In the genomic region with DNA sequence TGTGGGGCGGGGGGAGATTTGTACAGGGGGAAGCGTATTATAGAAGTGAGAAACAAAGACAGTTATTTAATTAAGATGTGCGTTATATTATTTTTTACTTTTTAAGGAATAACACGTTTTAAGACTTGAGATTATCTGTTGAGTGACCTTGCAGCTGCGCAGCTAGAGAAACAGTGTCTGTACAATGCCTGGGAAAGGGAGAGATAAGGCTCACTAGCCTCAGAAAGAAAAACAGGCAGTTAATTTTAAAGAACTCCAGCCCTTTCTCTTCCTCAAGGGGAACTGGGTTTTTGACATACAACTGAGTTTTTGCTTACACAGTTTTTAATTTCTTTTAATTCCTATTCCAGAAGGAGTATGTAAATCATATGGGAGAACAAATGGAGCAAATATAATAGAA, we compare ENCODE assay signal across 1 cellular context.
TF ChIP-seq lines count a peak whose summit lies in the region.

No MANE protein-coding gene starts in this region.

TF ChIP-seq in K562, 482 proteins besides CTCF, POLR2A, EP300 and RAD21 (continued from another document and continues in another):
- TF ChIP-seq, protein P1, sequence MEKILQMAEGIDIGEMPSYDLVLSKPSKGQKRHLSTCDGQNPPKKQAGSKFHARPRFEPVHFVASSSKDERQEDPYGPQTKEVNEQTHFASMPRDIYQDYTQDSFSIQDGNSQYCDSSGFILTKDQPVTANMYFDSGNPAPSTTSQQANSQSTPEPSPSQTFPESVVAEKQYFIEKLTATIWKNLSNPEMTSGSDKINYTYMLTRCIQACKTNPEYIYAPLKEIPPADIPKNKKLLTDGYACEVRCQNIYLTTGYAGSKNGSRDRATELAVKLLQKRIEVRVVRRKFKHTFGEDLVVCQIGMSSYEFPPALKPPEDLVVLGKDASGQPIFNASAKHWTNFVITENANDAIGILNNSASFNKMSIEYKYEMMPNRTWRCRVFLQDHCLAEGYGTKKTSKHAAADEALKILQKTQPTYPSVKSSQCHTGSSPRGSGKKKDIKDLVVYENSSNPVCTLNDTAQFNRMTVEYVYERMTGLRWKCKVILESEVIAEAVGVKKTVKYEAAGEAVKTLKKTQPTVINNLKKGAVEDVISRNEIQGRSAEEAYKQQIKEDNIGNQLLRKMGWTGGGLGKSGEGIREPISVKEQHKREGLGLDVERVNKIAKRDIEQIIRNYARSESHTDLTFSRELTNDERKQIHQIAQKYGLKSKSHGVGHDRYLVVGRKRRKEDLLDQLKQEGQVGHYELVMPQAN (IDR thresholded peaks at IDR 0.05; ENCODE audit: borderline replicate concordance): no peak
- TF ChIP-seq LCOR (CRISPR knock-in tag; IDR thresholded peaks at IDR 0.05) (no peak), FOXM1 (IDR thresholded peaks at IDR 0.05; ENCODE audit: low read depth) (no peak), FOXM1 (CRISPR knock-in tag; IDR thresholded peaks at IDR 0.05; ENCODE audit: low read depth) (no peak), ZNF717 (CRISPR knock-in tag; IDR thresholded peaks at IDR 0.05) (no peak), PPARD (CRISPR knock-in tag; IDR thresholded peaks at IDR 0.05) (no peak), DNMT1 (IDR thresholded peaks at IDR 0.05) (no peak), SMAD2 (IDR thresholded peaks at IDR 0.05; ENCODE audit: low read depth, low read length) (no peak), PHTF2 (CRISPR knock-in tag; IDR thresholded peaks at IDR 0.05) (no peak), ZNF140 (CRISPR knock-in tag; IDR thresholded peaks at IDR 0.05) (no peak), TAL1 (IDR thresholded peaks at IDR 0.05) (peak; percentile 60), MECOM (CRISPR knock-in tag; IDR thresholded peaks at IDR 0.05) (no peak), BHLHE40 (IDR thresholded peaks at IDR 0.05; ENCODE audit: low read length) (0 out of 2 replicates have a peak, but pooled peaks have one; percentile 33), BCL6 (CRISPR knock-in tag; IDR thresholded peaks at IDR 0.05) (no peak), GTF2F1 (IDR thresholded peaks at IDR 0.05; ENCODE audit: low read depth, low read length) (no peak), YY1 (IDR thresholded peaks at IDR 0.05; ENCODE audit: borderline replicate concordance in 1 of 3, control insufficient read depth in 1 of 3, extremely low read depth in 1 of 3, insufficient read depth in 3 of 3, insufficient read length in 1 of 3, insufficient replicate concordance in 2 of 3, low read depth in 1 of 3, low read length in 2 of 3) (no peak), ZNF778 (CRISPR knock-in tag; IDR thresholded peaks at IDR 0.05) (no peak), PTBP1 (IDR thresholded peaks at IDR 0.05; ENCODE audit: low read depth, low read length) (no peak), TEAD4 (IDR thresholded peaks at IDR 0.05; ENCODE audit: low read length) (peak; percentile 51; the same call in 1 of the 2 replicates), TEAD4 (CRISPR knock-in tag; IDR thresholded peaks at IDR 0.05; ENCODE audit: borderline replicate concordance) (no peak), PURB (CRISPR knock-in tag; IDR thresholded peaks at IDR 0.05; ENCODE audit: low read depth) (no peak), JUN (IDR thresholded peaks at IDR 0.05; ENCODE audit: borderline replicate concordance, low read depth, low read length) (no peak), JUN (CRISPR knock-in tag; IDR thresholded peaks at IDR 0.05; ENCODE audit: borderline replicate concordance) (no peak), DPF2 (IDR thresholded peaks at IDR 0.05) (peak; percentile 78), EP400 (IDR thresholded peaks at IDR 0.05) (no peak), FIP1L1 (IDR thresholded peaks at IDR 0.05; ENCODE audit: low read depth, low read length, poor library complexity, severe bottlenecking) (no peak), POLR2AphosphoS2 (IDR thresholded peaks at IDR 0.05; ENCODE audit: low read length) (no peak), KLF6 (CRISPR knock-in tag; IDR thresholded peaks at IDR 0.05; ENCODE audit: borderline replicate concordance) (no peak), HDAC1 (IDR thresholded peaks at IDR 0.05) (no peak), NRF1 (conservative IDR thresholded peaks at IDR 0.05 in 1 of 2, IDR thresholded peaks at IDR 0.05 in 1 of 2) (peak; percentile 89 to 90), SNIP1 (IDR thresholded peaks at IDR 0.05; ENCODE audit: low read depth) (no peak), HNRNPUL1 (IDR thresholded peaks at IDR 0.05; ENCODE audit: low read length) (no peak), ETV1 (tag; conservative IDR thresholded peaks at IDR 0.05; ENCODE audit: low read depth) (0 out of 2 replicates have a peak, but pooled peaks have one; percentile 4), ZNF57 (CRISPR knock-in tag; IDR thresholded peaks at IDR 0.05) (no peak), DACH1 (IDR thresholded peaks at IDR 0.05; ENCODE audit: partially characterized antibody) (peak; percentile 9), NFE2 (IDR thresholded peaks at IDR 0.05; ENCODE audit: low read depth) (no peak), HMG20A (CRISPR knock-in tag; conservative IDR thresholded peaks at IDR 0.05) (no peak), ZNF12 (CRISPR knock-in tag; IDR thresholded peaks at IDR 0.05) (no peak), NR4A1 (CRISPR knock-in tag; IDR thresholded peaks at IDR 0.05) (no peak), NR4A1 (tag; IDR thresholded peaks at IDR 0.05) (no peak), HDAC8 (tag; IDR thresholded peaks at IDR 0.05) (no peak), CC2D1A (IDR thresholded peaks at IDR 0.05) (no peak), KLF13 (tag; IDR thresholded peaks at IDR 0.05; ENCODE audit: borderline replicate concordance, low read depth) (no peak), SOX6 (IDR thresholded peaks at IDR 0.05) (peak; percentile 49), ETV6 (IDR thresholded peaks at IDR 0.05; ENCODE audit: borderline replicate concordance in 1 of 2, low read depth in 2 of 2, low read length in 1 of 2) (no peak), ETV6 (CRISPR knock-in tag; IDR thresholded peaks at IDR 0.05; ENCODE audit: borderline replicate concordance) (no peak)
- TF ChIP-seq, protein P2, sequence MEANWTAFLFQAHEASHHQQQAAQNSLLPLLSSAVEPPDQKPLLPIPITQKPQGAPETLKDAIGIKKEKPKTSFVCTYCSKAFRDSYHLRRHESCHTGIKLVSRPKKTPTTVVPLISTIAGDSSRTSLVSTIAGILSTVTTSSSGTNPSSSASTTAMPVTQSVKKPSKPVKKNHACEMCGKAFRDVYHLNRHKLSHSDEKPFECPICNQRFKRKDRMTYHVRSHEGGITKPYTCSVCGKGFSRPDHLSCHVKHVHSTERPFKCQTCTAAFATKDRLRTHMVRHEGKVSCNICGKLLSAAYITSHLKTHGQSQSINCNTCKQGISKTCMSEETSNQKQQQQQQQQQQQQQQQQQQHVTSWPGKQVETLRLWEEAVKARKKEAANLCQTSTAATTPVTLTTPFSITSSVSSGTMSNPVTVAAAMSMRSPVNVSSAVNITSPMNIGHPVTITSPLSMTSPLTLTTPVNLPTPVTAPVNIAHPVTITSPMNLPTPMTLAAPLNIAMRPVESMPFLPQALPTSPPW (CRISPR knock-in tag; IDR thresholded peaks at IDR 0.05): 0 out of 2 replicates have a peak, but pooled peaks have one; percentile 32
- TF ChIP-seq, protein P3, sequence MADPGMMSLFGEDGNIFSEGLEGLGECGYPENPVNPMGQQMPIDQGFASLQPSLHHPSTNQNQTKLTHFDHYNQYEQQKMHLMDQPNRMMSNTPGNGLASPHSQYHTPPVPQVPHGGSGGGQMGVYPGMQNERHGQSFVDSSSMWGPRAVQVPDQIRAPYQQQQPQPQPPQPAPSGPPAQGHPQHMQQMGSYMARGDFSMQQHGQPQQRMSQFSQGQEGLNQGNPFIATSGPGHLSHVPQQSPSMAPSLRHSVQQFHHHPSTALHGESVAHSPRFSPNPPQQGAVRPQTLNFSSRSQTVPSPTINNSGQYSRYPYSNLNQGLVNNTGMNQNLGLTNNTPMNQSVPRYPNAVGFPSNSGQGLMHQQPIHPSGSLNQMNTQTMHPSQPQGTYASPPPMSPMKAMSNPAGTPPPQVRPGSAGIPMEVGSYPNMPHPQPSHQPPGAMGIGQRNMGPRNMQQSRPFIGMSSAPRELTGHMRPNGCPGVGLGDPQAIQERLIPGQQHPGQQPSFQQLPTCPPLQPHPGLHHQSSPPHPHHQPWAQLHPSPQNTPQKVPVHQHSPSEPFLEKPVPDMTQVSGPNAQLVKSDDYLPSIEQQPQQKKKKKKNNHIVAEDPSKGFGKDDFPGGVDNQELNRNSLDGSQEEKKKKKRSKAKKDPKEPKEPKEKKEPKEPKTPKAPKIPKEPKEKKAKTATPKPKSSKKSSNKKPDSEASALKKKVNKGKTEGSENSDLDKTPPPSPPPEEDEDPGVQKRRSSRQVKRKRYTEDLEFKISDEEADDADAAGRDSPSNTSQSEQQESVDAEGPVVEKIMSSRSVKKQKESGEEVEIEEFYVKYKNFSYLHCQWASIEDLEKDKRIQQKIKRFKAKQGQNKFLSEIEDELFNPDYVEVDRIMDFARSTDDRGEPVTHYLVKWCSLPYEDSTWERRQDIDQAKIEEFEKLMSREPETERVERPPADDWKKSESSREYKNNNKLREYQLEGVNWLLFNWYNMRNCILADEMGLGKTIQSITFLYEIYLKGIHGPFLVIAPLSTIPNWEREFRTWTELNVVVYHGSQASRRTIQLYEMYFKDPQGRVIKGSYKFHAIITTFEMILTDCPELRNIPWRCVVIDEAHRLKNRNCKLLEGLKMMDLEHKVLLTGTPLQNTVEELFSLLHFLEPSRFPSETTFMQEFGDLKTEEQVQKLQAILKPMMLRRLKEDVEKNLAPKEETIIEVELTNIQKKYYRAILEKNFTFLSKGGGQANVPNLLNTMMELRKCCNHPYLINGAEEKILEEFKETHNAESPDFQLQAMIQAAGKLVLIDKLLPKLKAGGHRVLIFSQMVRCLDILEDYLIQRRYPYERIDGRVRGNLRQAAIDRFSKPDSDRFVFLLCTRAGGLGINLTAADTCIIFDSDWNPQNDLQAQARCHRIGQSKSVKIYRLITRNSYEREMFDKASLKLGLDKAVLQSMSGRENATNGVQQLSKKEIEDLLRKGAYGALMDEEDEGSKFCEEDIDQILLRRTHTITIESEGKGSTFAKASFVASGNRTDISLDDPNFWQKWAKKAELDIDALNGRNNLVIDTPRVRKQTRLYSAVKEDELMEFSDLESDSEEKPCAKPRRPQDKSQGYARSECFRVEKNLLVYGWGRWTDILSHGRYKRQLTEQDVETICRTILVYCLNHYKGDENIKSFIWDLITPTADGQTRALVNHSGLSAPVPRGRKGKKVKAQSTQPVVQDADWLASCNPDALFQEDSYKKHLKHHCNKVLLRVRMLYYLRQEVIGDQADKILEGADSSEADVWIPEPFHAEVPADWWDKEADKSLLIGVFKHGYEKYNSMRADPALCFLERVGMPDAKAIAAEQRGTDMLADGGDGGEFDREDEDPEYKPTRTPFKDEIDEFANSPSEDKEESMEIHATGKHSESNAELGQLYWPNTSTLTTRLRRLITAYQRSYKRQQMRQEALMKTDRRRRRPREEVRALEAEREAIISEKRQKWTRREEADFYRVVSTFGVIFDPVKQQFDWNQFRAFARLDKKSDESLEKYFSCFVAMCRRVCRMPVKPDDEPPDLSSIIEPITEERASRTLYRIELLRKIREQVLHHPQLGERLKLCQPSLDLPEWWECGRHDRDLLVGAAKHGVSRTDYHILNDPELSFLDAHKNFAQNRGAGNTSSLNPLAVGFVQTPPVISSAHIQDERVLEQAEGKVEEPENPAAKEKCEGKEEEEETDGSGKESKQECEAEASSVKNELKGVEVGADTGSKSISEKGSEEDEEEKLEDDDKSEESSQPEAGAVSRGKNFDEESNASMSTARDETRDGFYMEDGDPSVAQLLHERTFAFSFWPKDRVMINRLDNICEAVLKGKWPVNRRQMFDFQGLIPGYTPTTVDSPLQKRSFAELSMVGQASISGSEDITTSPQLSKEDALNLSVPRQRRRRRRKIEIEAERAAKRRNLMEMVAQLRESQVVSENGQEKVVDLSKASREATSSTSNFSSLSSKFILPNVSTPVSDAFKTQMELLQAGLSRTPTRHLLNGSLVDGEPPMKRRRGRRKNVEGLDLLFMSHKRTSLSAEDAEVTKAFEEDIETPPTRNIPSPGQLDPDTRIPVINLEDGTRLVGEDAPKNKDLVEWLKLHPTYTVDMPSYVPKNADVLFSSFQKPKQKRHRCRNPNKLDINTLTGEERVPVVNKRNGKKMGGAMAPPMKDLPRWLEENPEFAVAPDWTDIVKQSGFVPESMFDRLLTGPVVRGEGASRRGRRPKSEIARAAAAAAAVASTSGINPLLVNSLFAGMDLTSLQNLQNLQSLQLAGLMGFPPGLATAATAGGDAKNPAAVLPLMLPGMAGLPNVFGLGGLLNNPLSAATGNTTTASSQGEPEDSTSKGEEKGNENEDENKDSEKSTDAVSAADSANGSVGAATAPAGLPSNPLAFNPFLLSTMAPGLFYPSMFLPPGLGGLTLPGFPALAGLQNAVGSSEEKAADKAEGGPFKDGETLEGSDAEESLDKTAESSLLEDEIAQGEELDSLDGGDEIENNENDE (IDR thresholded peaks at IDR 0.05; ENCODE audit: low read depth, low read length): no peak
- TF ChIP-seq, protein P4, sequence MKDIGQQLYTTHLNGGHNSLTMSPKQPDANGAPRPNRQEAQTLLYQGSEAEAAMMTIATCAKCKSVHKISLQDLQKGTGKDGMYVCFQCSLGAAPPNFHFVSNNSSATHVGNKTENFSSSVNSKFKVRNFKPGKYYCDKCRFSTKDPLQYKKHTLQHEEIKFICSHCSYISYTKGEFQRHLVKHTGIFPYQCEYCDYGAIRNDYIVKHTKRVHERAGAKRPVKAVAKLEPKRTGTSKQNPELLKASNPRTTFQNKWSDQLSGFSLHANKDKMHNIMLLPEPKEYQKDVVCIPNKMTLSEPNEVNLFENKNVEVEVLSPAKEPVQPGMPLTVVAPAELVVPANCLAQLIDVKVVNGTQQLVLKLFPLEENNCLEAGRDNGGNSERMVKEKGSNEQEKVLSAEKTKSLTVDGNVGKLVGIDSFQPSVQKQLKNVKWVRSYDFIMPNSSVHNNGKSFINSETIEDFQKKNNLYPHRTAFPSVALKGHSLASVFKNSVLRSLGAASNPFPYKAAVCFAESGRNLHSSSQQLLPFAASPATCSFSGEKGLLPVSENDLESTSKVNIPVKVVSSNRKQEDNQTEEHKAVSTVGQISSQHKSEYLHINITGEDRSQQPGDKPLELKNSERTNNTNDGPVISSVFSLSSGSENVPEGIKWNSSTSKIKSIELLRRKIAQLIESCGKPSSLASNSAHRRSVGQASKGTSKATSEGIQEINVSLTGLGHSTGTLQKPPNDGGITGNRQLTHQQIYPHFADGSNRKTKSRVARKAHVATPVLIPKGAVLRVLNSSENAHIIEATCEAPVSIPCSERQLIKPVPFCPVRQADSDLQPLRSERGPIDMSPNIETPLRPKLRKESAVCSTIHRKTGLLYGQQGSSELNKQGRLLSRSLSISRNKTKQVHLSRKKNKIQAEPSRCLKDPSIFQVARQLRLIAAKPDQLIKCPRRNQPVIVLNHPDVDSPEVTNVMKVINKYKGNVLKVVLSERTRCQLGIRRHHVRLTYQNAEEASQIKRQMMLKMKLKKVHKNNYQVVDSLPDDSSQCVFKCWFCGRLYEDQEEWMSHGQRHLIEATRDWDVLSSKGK (CRISPR knock-in tag; IDR thresholded peaks at IDR 0.05): no peak
- TF ChIP-seq, protein P5, sequence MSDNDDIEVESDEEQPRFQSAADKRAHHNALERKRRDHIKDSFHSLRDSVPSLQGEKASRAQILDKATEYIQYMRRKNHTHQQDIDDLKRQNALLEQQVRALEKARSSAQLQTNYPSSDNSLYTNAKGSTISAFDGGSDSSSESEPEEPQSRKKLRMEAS (CRISPR knock-in tag; IDR thresholded peaks at IDR 0.05): no peak
- TF ChIP-seq, protein P6, sequence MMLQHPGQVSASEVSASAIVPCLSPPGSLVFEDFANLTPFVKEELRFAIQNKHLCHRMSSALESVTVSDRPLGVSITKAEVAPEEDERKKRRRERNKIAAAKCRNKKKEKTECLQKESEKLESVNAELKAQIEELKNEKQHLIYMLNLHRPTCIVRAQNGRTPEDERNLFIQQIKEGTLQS (IDR thresholded peaks at IDR 0.05): no peak
- TF ChIP-seq, protein P6 (CRISPR knock-in tag; conservative IDR thresholded peaks at IDR 0.05): no peak
